In genomic region chr9:135644631-135645218, GRCh38 we compare ENCODE assay signal across 17 cellular contexts. TPM values are rescaled to one million over a fixed set of nuclear protein-coding genes. Genes with fewer than 3 reads are reported as not detected.
"Had no signal": no experiment of that assay in that cellular context is flagged by ENCODE, and none has a peak within 500 bp of the region (broad histone marks: within the 10 kb centered on the region; RNA-seq: fewer than 3 reads in every experiment).

No MANE protein-coding gene starts in this region.

- H3K9me3 ChIP-seq: thyroid gland had no signal

- H3K4me3 ChIP-seq: skin epidermis, thyroid gland, vagina had no signal

- H3K27ac Mint-ChIP-seq: activated B cell treated with CpG ODN at 0.5 μM for 24 hours; activated CD4-positive, alpha-beta T cell treated with anti-CD3 and anti-CD28 coated beads, Interleukin-2, amount 10 ng/mL, durations not matched to agents 7 days and 5 days; activated naive CD4-positive, alpha-beta T cell treated with anti-CD3 and anti-CD28 coated beads, Interleukin-2, amount 50 U/mL, for 24 hours; activated T-helper 2 cell treated with anti-CD3 and anti-CD28 coated beads, Interferon-gamma antibody, Interleukin-2, Interleukin-4, amounts not matched to agents 10 μg/mL and 5 μg/mL and 100 μg/mL, durations not matched to agents 14 hours and 24 hours and 36 hours; natural killer cell; T-helper 1 cell treated with Interleukin-12 subunit alpha and Interleukin-12 subunit beta and Interleukin-4 antibody, amounts not matched to agents 30 μg/mL and 1 μg/mL, for 36 hours had no signal

- DNase-seq: activated B cell treated with CpG ODN at 0.5 μM for 24 hours; activated CD4-positive, alpha-beta T cell treated with anti-CD3 and anti-CD28 coated beads, Interleukin-2, amount 10 ng/mL, durations not matched to agents 7 days and 5 days; amniotic stem cell; foreskin fibroblast; natural killer cell; thyroid gland had no signal

- H3K36me3 Mint-ChIP-seq: brain had no signal

- ATAC-seq: esophagus mucosa, natural killer cell had no signal

- H3K4me1 ChIP-seq: parathyroid adenoma, thyroid gland, vagina had no signal

- H3K9ac ChIP-seq: parathyroid adenoma had no signal

- H3K27ac ChIP-seq: parathyroid adenoma, skin epidermis, thyroid gland, vagina had no signal

- H3K4me3 Mint-ChIP-seq: activated B cell treated with CpG ODN at 0.5 μM for 24 hours; activated CD4-positive, alpha-beta T cell treated with anti-CD3 and anti-CD28 coated beads, Interleukin-2, amount 10 ng/mL, durations not matched to agents 7 days and 5 days; activated naive CD4-positive, alpha-beta T cell treated with anti-CD3 and anti-CD28 coated beads, Interleukin-2, amount 50 U/mL, for 24 hours; natural killer cell; T-helper 1 cell treated with Interleukin-12 subunit alpha and Interleukin-12 subunit beta and Interleukin-4 antibody, amounts not matched to agents 30 μg/mL and 1 μg/mL, for 36 hours had no signal

- H3K27me3 ChIP-seq: thyroid gland, vagina had no signal

- H3K79me2 ChIP-seq: parathyroid adenoma had no signal

- H3K36me3 ChIP-seq: thyroid gland, vagina had no signal

- H3K4me1 Mint-ChIP-seq: activated B cell treated with CpG ODN at 0.5 μM for 24 hours; activated CD4-positive, alpha-beta T cell treated with anti-CD3 and anti-CD28 coated beads, Interleukin-2, amount 10 ng/mL, durations not matched to agents 7 days and 5 days; activated naive CD4-positive, alpha-beta T cell treated with anti-CD3 and anti-CD28 coated beads, Interleukin-2, amount 50 U/mL, for 24 hours; brain; natural killer cell had no signal

- H2AFZ ChIP-seq: parathyroid adenoma had no signal

RNA-seq across cellular contexts. Expression of gene GLT6D1, which starts 5.4 kb away (rescaled TPM):
- total RNA-seq: activated B cell treated with CpG ODN at 0.5 μM for 24 hours; activated CD4-positive, alpha-beta T cell treated with anti-CD3 and anti-CD28 coated beads, Interleukin-2, amount 10 ng/mL, durations not matched to agents 7 days and 5 days; activated T-helper 2 cell treated with anti-CD3 and anti-CD28 coated beads, Interferon-gamma antibody, Interleukin-2, Interleukin-4, amounts not matched to agents 10 μg/mL and 5 μg/mL and 100 μg/mL, durations not matched to agents 14 hours and 24 hours and 36 hours; dermis microvascular lymphatic vessel endothelial cell; esophagus mucosa; lung microvascular endothelial cell; mononuclear cell; natural killer cell; thyroid gland; vagina had no signal

RNA-seq across cellular contexts. Expression of gene LCN9, which starts 18.4 kb away (rescaled TPM):
- total RNA-seq: activated B cell treated with CpG ODN at 0.5 μM for 24 hours; activated CD4-positive, alpha-beta T cell treated with anti-CD3 and anti-CD28 coated beads, Interleukin-2, amount 10 ng/mL, durations not matched to agents 7 days and 5 days; activated T-helper 2 cell treated with anti-CD3 and anti-CD28 coated beads, Interferon-gamma antibody, Interleukin-2, Interleukin-4, amounts not matched to agents 10 μg/mL and 5 μg/mL and 100 μg/mL, durations not matched to agents 14 hours and 24 hours and 36 hours; dermis microvascular lymphatic vessel endothelial cell; esophagus mucosa; lung microvascular endothelial cell; mononuclear cell; natural killer cell; thyroid gland; vagina had no signal

RNA-seq across cellular contexts. Expression of gene SOHLH1, which starts 54.6 kb away (rescaled TPM):
- total RNA-seq: activated B cell treated with CpG ODN at 0.5 μM for 24 hours; activated CD4-positive, alpha-beta T cell treated with anti-CD3 and anti-CD28 coated beads, Interleukin-2, amount 10 ng/mL, durations not matched to agents 7 days and 5 days; activated T-helper 2 cell treated with anti-CD3 and anti-CD28 coated beads, Interferon-gamma antibody, Interleukin-2, Interleukin-4, amounts not matched to agents 10 μg/mL and 5 μg/mL and 100 μg/mL, durations not matched to agents 14 hours and 24 hours and 36 hours; esophagus mucosa; lung microvascular endothelial cell; mononuclear cell; natural killer cell; thyroid gland; vagina had no signal

RNA-seq across cellular contexts. Expression of gene KCNT1, which starts 57.3 kb away (rescaled TPM):
- total RNA-seq: activated B cell treated with CpG ODN at 0.5 μM for 24 hours; activated T-helper 2 cell treated with anti-CD3 and anti-CD28 coated beads, Interferon-gamma antibody, Interleukin-2, Interleukin-4, amounts not matched to agents 10 μg/mL and 5 μg/mL and 100 μg/mL, durations not matched to agents 14 hours and 24 hours and 36 hours; dermis microvascular lymphatic vessel endothelial cell; esophagus mucosa; lung microvascular endothelial cell; vagina had no signal
